Comparison of ENCODE assay signal across 10 cellular contexts in genomic region chr3:191958980-191959671, GRCh38.
DNase-seq lines count a peak whose midpoint lies in the region; ATAC-seq, FAIRE-seq and TF ChIP-seq lines count a peak whose summit lies in the region.
"Had no signal": no experiment of that assay in that cellular context is flagged by ENCODE, and none has a peak within 500 bp of the region (broad histone marks: within the 10 kb centered on the region; RNA-seq: fewer than 3 reads in every experiment).

No MANE protein-coding gene starts in this region.

- peak; percentile 77 for ATAC-seq in GM18517 (IDR thresholded peaks at IDR 0.05; ENCODE audit: unreplicated experiment)
- ATAC-seq in GM21526 (IDR thresholded peaks at IDR 0.05; ENCODE audit: low FRiP score, unreplicated experiment), result peak; percentile 55
- peak; percentile 60 for ATAC-seq in HG03135 (IDR thresholded peaks at IDR 0.05; ENCODE audit: unreplicated experiment)
- ATAC-seq in GM12878, result peak; percentile 41; the same call in 2 of the 3 replicates
- ATAC-seq in Right ventricle myocardium inferior, result no peak

- FAIRE-seq in GM12878 (lab: Jason Lieb, UNC), result no peak

- BruUV-seq in GM12878 (replicated peaks; lab: Mats Ljungman, UMichigan), result no TSS peak

- CTCF ChIA-PET in GM12878 (lab: Yijun Ruan, JAX), result no interaction called here

- H4K20me1 ChIP-seq in GM12878 (ENCODE audit: control insufficient read depth, insufficient read depth), result no peaks in the 10 kb centered on the region

- H3K36me3 ChIP-seq in GM12878 (ENCODE audit: control insufficient read depth in 2 of 2, insufficient read depth in 2 of 2, low read length in 1 of 2), result no peaks in the 10 kb centered on the region

- H3K9ac ChIP-seq in GM12878 (ENCODE audit: control insufficient read depth, insufficient read depth, low read length), result no peak overlapping the region

- RAD21 ChIA-PET in GM12878 (lab: Charles Lee; ENCODE audit: unreplicated experiment), result no interaction called here

- H3K4me2 ChIP-seq in GM12878 (ENCODE audit: control insufficient read depth, insufficient read depth), result peak overlapping the region; percentile 45

- SMC1A ChIA-PET in GM12878 (lab: Charles Lee; ENCODE audit: uncharacterized antibody, unreplicated experiment), result no interaction called here

- POLR2A ChIA-PET in GM12878 (lab: Charles Lee), result no interaction called here

- no peaks in the 10 kb centered on the region for H3K9me3 ChIP-seq in GM12878 (replicated peaks; ENCODE audit: control insufficient read depth, insufficient read depth, low read length)

- no peak for TF ChIP-seq EP300 in GM12878 (IDR thresholded peaks at IDR 0.05; ENCODE audit: borderline replicate concordance in 1 of 2, control insufficient read depth in 1 of 2, low read depth in 2 of 2, low read length in 2 of 2)

- H3K4me3 ChIP-seq in GM12878, result no peak overlapping the region

- no peaks in the 10 kb centered on the region for H3K79me2 ChIP-seq in GM12878 (ENCODE audit: control insufficient read depth, insufficient read depth, low read length)

- H3K4me1 ChIP-seq in GM12878 (ENCODE audit: control insufficient read depth, insufficient read depth, low read length), result no peaks in the 10 kb centered on the region

- no peak for TF ChIP-seq CTCF in GM12878 (IDR thresholded peaks at IDR 0.05 in 2 of 3, conservative IDR thresholded peaks at IDR 0.05 in 1 of 3; ENCODE audit: control insufficient read depth in 2 of 3, extremely low read depth in 1 of 3, insufficient read depth in 1 of 3, low read depth in 3 of 3, low read length in 3 of 3)

- H3K27me3 ChIP-seq in GM12878 (replicated peaks in 1 of 2; ENCODE audit: control insufficient read depth in 2 of 2, insufficient read depth in 2 of 2, low read length in 1 of 2), result no peaks in the 10 kb centered on the region

- peak overlapping the region; percentile 20; the same call in 1 of the 2 replicates for H3K27ac ChIP-seq in GM12878 (ENCODE audit: control insufficient read depth, insufficient read depth)

- TF ChIP-seq POLR2A in GM12878 (IDR thresholded peaks at IDR 0.05; ENCODE audit: low read depth, low read length), result no peak

- in situ Hi-C loops in GM12878 (cut with MboI), result no loop called here

- no peak for TF ChIP-seq RAD21 in GM12878 (IDR thresholded peaks at IDR 0.05; ENCODE audit: insufficient read depth, low read depth, low read length)

- intact Hi-C loops in GM12878 (cut with micrococcal nuclease; ENCODE audit: unreplicated experiment), result no loop called here
- intact Hi-C loops in head of caudate nucleus (cut with DNase I), result no loop called here
- intact Hi-C loops in Right ventricle myocardium inferior (cut with DNase I), result no loop called here

- peak overlapping the region; percentile 77 for H2AFZ ChIP-seq in GM12878 (ENCODE audit: control insufficient read depth, low read depth, low read length)

- DNase-seq in GM12878 (ENCODE audit: low read depth, low spot score) (no peak), SW480 (ENCODE audit: low spot score) (no peak), head of caudate nucleus (no peak), Right ventricle myocardium inferior (ENCODE audit: missing footprints) (no peak), globus pallidus (ENCODE audit: low spot score) (no peak)
- DNase-seq: C1 segment of cervical spinal cord, SHP77 had no signal

- 5% methylated on average over 3 of the region's 3 CpGs for WGBS in GM12878 (ENCODE audit: insufficient coverage, insufficient replicate concordance, low lambda C conversion rate, missing lambda C conversion rate)

TF ChIP-seq in GM12878, 131 proteins besides CTCF, POLR2A, EP300 and RAD21 (continues in another document):
- TF ChIP-seq ZNF687 (IDR thresholded peaks at IDR 0.05) (no peak), MAX (IDR thresholded peaks at IDR 0.05; ENCODE audit: low read depth, low read length) (no peak), CREB1 (IDR thresholded peaks at IDR 0.05; ENCODE audit: low read depth) (no peak), ZBTB40 (IDR thresholded peaks at IDR 0.05; ENCODE audit: borderline replicate concordance) (no peak), ZNF592 (IDR thresholded peaks at IDR 0.05) (no peak)
